1 cellular context compared by ENCODE assay signal in genomic region chr17:72122668-72123495, GRCh38.
A peak's percentile ranks its signal among the peaks of the same experiment; 100 is the strongest.
TF ChIP-seq lines count a peak whose summit lies in the region.

No MANE protein-coding gene starts in this region.

TF ChIP-seq in HepG2, 621 proteins besides CTCF, POLR2A, EP300 and RAD21 (continued from another document and continues in another):
- 0 out of 2 replicates have a peak, but pooled peaks have one; percentile 63 for TF ChIP-seq ZNF567 (CRISPR knock-in tag; IDR thresholded peaks at IDR 0.05; ENCODE audit: borderline replicate concordance)
- peak; percentile 50 for TF ChIP-seq ZNF430 (CRISPR knock-in tag; IDR thresholded peaks at IDR 0.05)
- TF ChIP-seq ZNF496 (CRISPR knock-in tag; IDR thresholded peaks at IDR 0.05; ENCODE audit: insufficient replicate concordance): no peak
- TF ChIP-seq ZC3H4 (CRISPR knock-in tag; IDR thresholded peaks at IDR 0.05; ENCODE audit: borderline replicate concordance): no peak
- no peak; a peak in 1 of 4 replicates for TF ChIP-seq NR2F1 (CRISPR knock-in tag; IDR thresholded peaks at IDR 0.05)
- TF ChIP-seq ZNF569 (CRISPR knock-in tag; IDR thresholded peaks at IDR 0.05; ENCODE audit: borderline replicate concordance): no peak
- TF ChIP-seq NKX3-1 (CRISPR knock-in tag; IDR thresholded peaks at IDR 0.05): peak; percentile 11; the same call in 1 of the 2 replicates
- no peak; the same call in 1 of the 2 replicates for TF ChIP-seq NFYB (CRISPR knock-in tag; IDR thresholded peaks at IDR 0.05)
- TF ChIP-seq KDM5A (IDR thresholded peaks at IDR 0.05; ENCODE audit: borderline replicate concordance, low read length): peak; percentile 74
- no peak for TF ChIP-seq NFRKB (IDR thresholded peaks at IDR 0.05)
- no peak for TF ChIP-seq CEBPB (IDR thresholded peaks at IDR 0.05; ENCODE audit: borderline replicate concordance, low read depth, low read length)
- TF ChIP-seq REL (CRISPR knock-in tag; conservative IDR thresholded peaks at IDR 0.05): peak; percentile 69; the same call in 1 of the 2 replicates
- 0 out of 2 replicates have a peak, but pooled peaks have one; percentile 62 for TF ChIP-seq BRCA1 (CRISPR knock-in tag; IDR thresholded peaks at IDR 0.05)
- peak; percentile 68 for TF ChIP-seq HNF4A (CRISPR knock-in tag; IDR thresholded peaks at IDR 0.05)
- TF ChIP-seq ZNF501 (CRISPR knock-in tag; IDR thresholded peaks at IDR 0.05): peak; percentile 49; the same call in 1 of the 2 replicates
- TF ChIP-seq UBTF (CRISPR knock-in tag; IDR thresholded peaks at IDR 0.05): peak; percentile 73
- peak; percentile 52; the same call in 1 of the 2 replicates for TF ChIP-seq ZNF709 (CRISPR knock-in tag; IDR thresholded peaks at IDR 0.05)
- peak; percentile 78 for TF ChIP-seq THRA (CRISPR knock-in tag; IDR thresholded peaks at IDR 0.05; ENCODE audit: borderline replicate concordance)
- 0 out of 2 replicates have a peak, but pooled peaks have one; percentile 35 for TF ChIP-seq ESRRA (CRISPR knock-in tag; IDR thresholded peaks at IDR 0.05; ENCODE audit: low read depth)
- TF ChIP-seq ZNF10 (CRISPR knock-in tag; IDR thresholded peaks at IDR 0.05; ENCODE audit: borderline replicate concordance, low read depth): no peak
- TF ChIP-seq LCORL (IDR thresholded peaks at IDR 0.05): no peak
- TF ChIP-seq LCORL (CRISPR knock-in tag; IDR thresholded peaks at IDR 0.05): peak; percentile 71; the same call in 1 of the 2 replicates
- TF ChIP-seq ARID2 (CRISPR knock-in tag; IDR thresholded peaks at IDR 0.05; ENCODE audit: borderline replicate concordance): peak; percentile 50; the same call in 1 of the 2 replicates
- no peak for TF ChIP-seq ZNF44 (CRISPR knock-in tag; IDR thresholded peaks at IDR 0.05)
- TF ChIP-seq SRSF4 (IDR thresholded peaks at IDR 0.05; ENCODE audit: low read depth, low read length, poor library complexity, severe bottlenecking): no peak
- TF ChIP-seq ZNF580 (CRISPR knock-in tag; IDR thresholded peaks at IDR 0.05; ENCODE audit: borderline replicate concordance, low read depth): no peak; the same call in 1 of the 2 replicates
- no peak for TF ChIP-seq THYN1 (CRISPR knock-in tag; IDR thresholded peaks at IDR 0.05; ENCODE audit: borderline replicate concordance, low read depth)
- no peak for TF ChIP-seq ZBTB33 (CRISPR knock-in tag; IDR thresholded peaks at IDR 0.05)
- TF ChIP-seq KAT7 (CRISPR knock-in tag; IDR thresholded peaks at IDR 0.05; ENCODE audit: borderline replicate concordance): peak; percentile 87; the same call in 1 of the 2 replicates
- peak; percentile 15 for TF ChIP-seq SP4 (CRISPR knock-in tag; IDR thresholded peaks at IDR 0.05)
- TF ChIP-seq WIZ (CRISPR knock-in tag; IDR thresholded peaks at IDR 0.05): no peak
- TF ChIP-seq ZNF768 (CRISPR knock-in tag; IDR thresholded peaks at IDR 0.05): peak; percentile 74; the same call in 1 of the 2 replicates
- peak; percentile 85 for TF ChIP-seq NCOA2 (CRISPR knock-in tag; IDR thresholded peaks at IDR 0.05)
- peak; percentile 68; the same call in 1 of the 2 replicates for TF ChIP-seq BCL6 (CRISPR knock-in tag; IDR thresholded peaks at IDR 0.05)
- no peak for TF ChIP-seq KIAA2018 (CRISPR knock-in tag; IDR thresholded peaks at IDR 0.05; ENCODE audit: borderline replicate concordance)
- TF ChIP-seq ZSCAN22 (CRISPR knock-in tag; IDR thresholded peaks at IDR 0.05): no peak
- peak; percentile 16; the same call in 1 of the 2 replicates for TF ChIP-seq BRD4 (CRISPR knock-in tag; IDR thresholded peaks at IDR 0.05)
- TF ChIP-seq NR3C1 (CRISPR knock-in tag; IDR thresholded peaks at IDR 0.05): no peak
- TF ChIP-seq ZNF891 (CRISPR knock-in tag; IDR thresholded peaks at IDR 0.05): peak; percentile 73; the same call in 1 of the 2 replicates
- TF ChIP-seq E2F5 (CRISPR knock-in tag; conservative IDR thresholded peaks at IDR 0.05): no peak
- TF ChIP-seq ZSCAN30 (CRISPR knock-in tag; IDR thresholded peaks at IDR 0.05): no peak
- no peak for TF ChIP-seq PAWR (CRISPR knock-in tag; IDR thresholded peaks at IDR 0.05; ENCODE audit: borderline replicate concordance)
- no peak for TF ChIP-seq ZNF7 (CRISPR knock-in tag; IDR thresholded peaks at IDR 0.05)
- TF ChIP-seq ZMAT5 (CRISPR knock-in tag; IDR thresholded peaks at IDR 0.05; ENCODE audit: borderline replicate concordance, low read depth): no peak
- TF ChIP-seq CSRNP1 (CRISPR knock-in tag; IDR thresholded peaks at IDR 0.05): no peak
- peak; percentile 80; the same call in 1 of the 2 replicates for TF ChIP-seq ZBTB3 (CRISPR knock-in tag; IDR thresholded peaks at IDR 0.05; ENCODE audit: borderline replicate concordance, low read depth)
- 0 out of 2 replicates have a peak, but pooled peaks have one; percentile 49 for TF ChIP-seq HOXD1 (CRISPR knock-in tag; IDR thresholded peaks at IDR 0.05)
- peak; percentile 43; the same call in 1 of the 2 replicates for TF ChIP-seq NFATC3 (CRISPR knock-in tag; IDR thresholded peaks at IDR 0.05)
- TF ChIP-seq NFE2L2 (IDR thresholded peaks at IDR 0.05; ENCODE audit: low read length): no peak
